ENCODE assay signal across 7 cellular contexts in the genomic region with DNA sequence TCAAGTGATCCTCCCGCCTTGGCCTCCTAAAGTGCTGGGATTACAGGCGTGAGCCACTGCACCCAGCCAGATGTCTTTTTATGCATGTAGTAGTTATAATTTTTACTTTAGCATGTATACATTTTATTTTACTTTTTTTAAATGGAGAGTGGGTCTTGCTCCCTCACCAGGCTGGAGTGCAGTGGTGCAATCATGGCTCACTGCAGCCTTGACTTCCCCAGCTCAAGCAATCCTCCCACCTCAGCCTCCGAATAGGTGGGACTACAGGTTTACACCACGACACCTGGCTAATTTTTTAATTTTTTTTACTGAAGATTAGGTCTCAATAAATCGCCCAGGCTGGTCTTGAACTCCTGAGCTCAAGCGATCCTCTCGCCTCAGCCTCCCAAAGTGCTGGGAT. TPM values are rescaled to one million over a fixed set of nuclear protein-coding genes. Genes with fewer than 3 reads are reported as not detected.
DNase-seq lines count a peak whose midpoint lies in the region; ATAC-seq and TF ChIP-seq lines count a peak whose summit lies in the region.
"Not testable (repeated sequence)": the region's sequence is repeated elsewhere in the genome, so short reads cannot be mapped to it uniquely, and the experiment has no call there.

No MANE protein-coding gene starts in this region.

- H3K27ac Mint-ChIP-seq in chondrocyte (ENCODE audit: unreplicated experiment); neural progenitor cell: not testable (repeated sequence)

- RAD21 ChIA-PET in HCT116 (lab: Charles Lee; ENCODE audit: low non-redundant PET in 1 of 2, low total read pairs in 2 of 2, uncharacterized antibody in 2 of 2, unreplicated experiment in 2 of 2): interaction anchor here in 1 of 2 experiments (1.1 kb wide), 1 partner anchor 98 kb away, joined by 3 read pairs; no protein-coding TSS in a partner anchor

- not testable (repeated sequence) for H3K4me2 ChIP-seq in HCT116 (ENCODE audit: low read length); neural progenitor cell

- not testable (repeated sequence) for ATAC-seq in HCT116, foreskin keratinocyte

- not testable (repeated sequence) for H3F3A ChIP-seq in neural progenitor cell (ENCODE audit: low read depth)

- not testable (repeated sequence) for H3K79me2 ChIP-seq in HCT116 (ENCODE audit: insufficient read depth, low read length); neural progenitor cell (ENCODE audit: low read depth)

- DNase-seq in ELR (ENCODE audit: low read depth): peak; percentile 32
- DNase-seq in HCT116 (ENCODE audit: low read depth, low spot score); foreskin keratinocyte; neural progenitor cell (ENCODE audit: low spot score): not testable (repeated sequence)
- peak; percentile 16 for DNase-seq in OCI-M1 (lab: John Stamatoyannopoulos, UW)
- DNase-seq in activated CD4-positive, alpha-beta T cell treated with anti-CD3 and anti-CD28 coated beads for 48 hours: peak; percentile 12
- peak; percentile 8 for DNase-seq in chondrocyte (ENCODE audit: low spot score)

- peak overlapping the region; percentile 45 for H2AFZ ChIP-seq in HCT116 (ENCODE audit: low read depth, low read length, poor library complexity, severe bottlenecking)
- not testable (repeated sequence) for H2AFZ ChIP-seq in neural progenitor cell (replicated peaks)

- POLR2A ChIA-PET in HCT116 (lab: Charles Lee): not testable (repeated sequence)

- peak; percentile 34; the same call in 1 of the 2 replicates for TF ChIP-seq RAD21 in HCT116 (IDR thresholded peaks at IDR 0.05; ENCODE audit: low read depth)

- CTCF ChIA-PET in HCT116 (lab: Charles Lee): interaction anchor here (1.1 to 6.5 kb wide), 2 partner anchors 9 to 98 kb away, joined by 8 to 59 read pairs; no protein-coding TSS in a partner anchor

- not testable (repeated sequence) for H3K4me3 ChIP-seq in HCT116 (replicated peaks in 1 of 2; ENCODE audit: low read depth in 1 of 2, low read length in 2 of 2); neural progenitor cell

- intact Hi-C loops in HCT116 (cut with micrococcal nuclease): not testable (repeated sequence)

- H3K36me3 ChIP-seq in HCT116 (ENCODE audit: control insufficient read depth in 1 of 2, insufficient read depth in 2 of 2, low read length in 2 of 2); neural progenitor cell: not testable (repeated sequence)

- peaks cover 33% of the 10 kb centered on the region for H3K4me1 Mint-ChIP-seq in chondrocyte (ENCODE audit: low read depth)
- H3K4me1 Mint-ChIP-seq in neural progenitor cell: not testable (repeated sequence)

- peak in 2 of 3 experiments; percentile 35 to 45; a peak in 2 of 6 replicates for TF ChIP-seq CTCF in HCT116 (IDR thresholded peaks at IDR 0.05 in 2 of 3, conservative IDR thresholded peaks at IDR 0.05 in 1 of 3; ENCODE audit: borderline replicate concordance in 1 of 3, insufficient read depth in 1 of 3, low read depth in 2 of 3, low read length in 2 of 3)
- TF ChIP-seq CTCF in chondrocyte (IDR thresholded peaks at IDR 0.05): peak; percentile 70
- TF ChIP-seq CTCF in foreskin keratinocyte (conservative IDR thresholded peaks at IDR 0.05): peak; percentile 59
- peak; percentile 17 for TF ChIP-seq CTCF in neural progenitor cell (IDR thresholded peaks at IDR 0.05)

- not testable (repeated sequence) for BruUV-seq in HCT116 (replicated peaks; lab: Mats Ljungman, UMichigan)

- not testable (repeated sequence) for H3K27me3 ChIP-seq in HCT116 (ENCODE audit: insufficient read depth, low read length); foreskin keratinocyte; neural progenitor cell

- not testable (repeated sequence) for H3K9me3 Mint-ChIP-seq in chondrocyte (ENCODE audit: low read depth); neural progenitor cell

- not testable (repeated sequence) for H3K9ac ChIP-seq in HCT116 (ENCODE audit: low read length); neural progenitor cell

- H3K9me2 ChIP-seq in HCT116 (ENCODE audit: insufficient read depth): not testable (repeated sequence)

- not testable (repeated sequence) for TF ChIP-seq POLR2A in HCT116 (IDR thresholded peaks at IDR 0.05; ENCODE audit: borderline replicate concordance, extremely low read depth, insufficient read depth, insufficient read length)

- H3K9me3 ChIP-seq in HCT116 (ENCODE audit: control insufficient read depth in 1 of 2, insufficient read depth in 1 of 2, low read depth in 1 of 2, low read length in 2 of 2); neural progenitor cell (ENCODE audit: low read depth): not testable (repeated sequence)

- not testable (repeated sequence) for H3K27ac ChIP-seq in HCT116 (ENCODE audit: low read depth, low read length); foreskin keratinocyte; neural progenitor cell

- H3K27me3 Mint-ChIP-seq in chondrocyte (ENCODE audit: low read depth); neural progenitor cell (ENCODE audit: insufficient read depth, low read depth): not testable (repeated sequence)

- H3K4me1 ChIP-seq in HCT116 (ENCODE audit: control insufficient read depth in 1 of 2, insufficient read depth in 2 of 2, low read length in 2 of 2) (peaks cover 0 to 10% of the 10 kb centered on the region in 2 experiments; a peak in 2 of 4 replicates), foreskin keratinocyte (peaks cover 14% of the 10 kb centered on the region)
- not testable (repeated sequence) for H3K4me1 ChIP-seq in neural progenitor cell

- not testable (repeated sequence) for H3K4me3 Mint-ChIP-seq in chondrocyte (ENCODE audit: unreplicated experiment); neural progenitor cell

- not testable (repeated sequence) for H3K36me3 Mint-ChIP-seq in chondrocyte (ENCODE audit: low read depth); neural progenitor cell

- H4K20me1 ChIP-seq in HCT116 (ENCODE audit: insufficient read depth); neural progenitor cell (ENCODE audit: low read depth): not testable (repeated sequence)

RNA-seq across cellular contexts. Expression of a gene that starts 24.4 kb away (rescaled TPM):
- total RNA-seq in HCT116 (2021; ENCODE audit: unreplicated experiment) (22.1 TPM), chondrocyte (2.1 to 4.0 TPM (median 2.8 TPM) in 3 replicates), foreskin keratinocyte (8.1 and 8.3 TPM in 2 replicates), neural progenitor cell (ENCODE audit: low replicate concordance) (18.8 and 87.2 TPM in 2 replicates)
- 4.5 and 6.4 TPM in 2 replicates for polyA plus RNA-seq in HCT116 (2012)
- polyA plus RNA-seq in foreskin keratinocyte: 4.6 and 5.5 TPM in 2 replicates

RNA-seq across cellular contexts. Expression of a gene that starts 59.5 kb away (rescaled TPM):
- total RNA-seq in HCT116 (2021; ENCODE audit: unreplicated experiment) (37.6 TPM), chondrocyte (34.8 to 40.1 TPM (median 39.7 TPM) in 3 replicates), foreskin keratinocyte (57.9 and 68.5 TPM in 2 replicates), neural progenitor cell (ENCODE audit: low replicate concordance) (55.1 and 56.4 TPM in 2 replicates)
- 19.0 and 24.7 TPM in 2 replicates for polyA plus RNA-seq in HCT116 (2012)
- polyA plus RNA-seq in foreskin keratinocyte: 42.6 and 43.7 TPM in 2 replicates

Comparison
In these comparisons a context has a peak if more than half of its experiments do, and no peak if none do; other contexts are left out.
1. CTCF ChIP-seq: peak in every context shown above with its lines; median percentile 70 in chondrocyte; 59 in foreskin keratinocyte; 40 in HCT116; 17 in neural progenitor cell.